ENCODE assay signal across 1 cellular context in genomic region chr1:32114420-32114819, GRCh38.
TF ChIP-seq lines count a peak whose summit lies in the region.

No MANE protein-coding gene starts in this region.

TF ChIP-seq in HCT116, 20 proteins besides CTCF, POLR2A, EP300 and RAD21 (continued from another document):
- no peak for TF ChIP-seq ELF1 (IDR thresholded peaks at IDR 0.05; ENCODE audit: borderline replicate concordance, low read depth)
- no peak for TF ChIP-seq YY1 (IDR thresholded peaks at IDR 0.05; ENCODE audit: extremely low read depth, insufficient replicate concordance, low read depth, low read length)
- TF ChIP-seq CBX3 (IDR thresholded peaks at IDR 0.05; ENCODE audit: low read depth) = no peak
- no peak for TF ChIP-seq POLR2AphosphoS5 (IDR thresholded peaks at IDR 0.05; ENCODE audit: low read depth, low read length)
- no peak for TF ChIP-seq EZH2phosphoT487 (IDR thresholded peaks at IDR 0.05; ENCODE audit: borderline replicate concordance)
- TF ChIP-seq ZNF274 (IDR thresholded peaks at IDR 0.05; ENCODE audit: low read depth, low read length) = no peak
- TF ChIP-seq CEBPB (IDR thresholded peaks at IDR 0.05; ENCODE audit: low read depth) = no peak
- TF ChIP-seq EGR1 (IDR thresholded peaks at IDR 0.05; ENCODE audit: low read depth) = no peak
- TF ChIP-seq FOSL1 (IDR thresholded peaks at IDR 0.05; ENCODE audit: low read depth) = no peak
- TF ChIP-seq SP1 (IDR thresholded peaks at IDR 0.05; ENCODE audit: low read depth) = no peak
- TF ChIP-seq REST (IDR thresholded peaks at IDR 0.05; ENCODE audit: low read depth) = no peak
- no peak for TF ChIP-seq ZFX (IDR thresholded peaks at IDR 0.05)
- TF ChIP-seq, protein P1, sequence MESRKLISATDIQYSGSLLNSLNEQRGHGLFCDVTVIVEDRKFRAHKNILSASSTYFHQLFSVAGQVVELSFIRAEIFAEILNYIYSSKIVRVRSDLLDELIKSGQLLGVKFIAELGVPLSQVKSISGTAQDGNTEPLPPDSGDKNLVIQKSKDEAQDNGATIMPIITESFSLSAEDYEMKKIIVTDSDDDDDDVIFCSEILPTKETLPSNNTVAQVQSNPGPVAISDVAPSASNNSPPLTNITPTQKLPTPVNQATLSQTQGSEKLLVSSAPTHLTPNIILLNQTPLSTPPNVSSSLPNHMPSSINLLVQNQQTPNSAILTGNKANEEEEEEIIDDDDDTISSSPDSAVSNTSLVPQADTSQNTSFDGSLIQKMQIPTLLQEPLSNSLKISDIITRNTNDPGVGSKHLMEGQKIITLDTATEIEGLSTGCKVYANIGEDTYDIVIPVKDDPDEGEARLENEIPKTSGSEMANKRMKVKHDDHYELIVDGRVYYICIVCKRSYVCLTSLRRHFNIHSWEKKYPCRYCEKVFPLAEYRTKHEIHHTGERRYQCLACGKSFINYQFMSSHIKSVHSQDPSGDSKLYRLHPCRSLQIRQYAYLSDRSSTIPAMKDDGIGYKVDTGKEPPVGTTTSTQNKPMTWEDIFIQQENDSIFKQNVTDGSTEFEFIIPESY (IDR thresholded peaks at IDR 0.05; ENCODE audit: extremely low read depth, insufficient replicate concordance, low read length) = no peak
- TF ChIP-seq SRF (IDR thresholded peaks at IDR 0.05; ENCODE audit: low read depth) = no peak
TF ChIP-seq in HCT116: peak in this region for 0.
